In genomic region chr5:54663876-54664275, GRCh38 we compare ENCODE assay signal across 1 cellular context.
TF ChIP-seq lines count a peak whose summit lies in the region.

No MANE protein-coding gene starts in this region.

TF ChIP-seq in Ishikawa, 13 proteins besides CTCF, POLR2A, EP300 and RAD21 (continued from another document):
- no peak for TF ChIP-seq EGR1 (IDR thresholded peaks at IDR 0.05)
- TF ChIP-seq, protein P1, sequence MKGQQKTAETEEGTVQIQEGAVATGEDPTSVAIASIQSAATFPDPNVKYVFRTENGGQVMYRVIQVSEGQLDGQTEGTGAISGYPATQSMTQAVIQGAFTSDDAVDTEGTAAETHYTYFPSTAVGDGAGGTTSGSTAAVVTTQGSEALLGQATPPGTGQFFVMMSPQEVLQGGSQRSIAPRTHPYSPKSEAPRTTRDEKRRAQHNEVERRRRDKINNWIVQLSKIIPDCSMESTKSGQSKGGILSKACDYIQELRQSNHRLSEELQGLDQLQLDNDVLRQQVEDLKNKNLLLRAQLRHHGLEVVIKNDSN (IDR thresholded peaks at IDR 0.05), result no peak
- TF ChIP-seq ZBTB7A (IDR thresholded peaks at IDR 0.05; ENCODE audit: low read depth), result no peak
- TF ChIP-seq TAF1 (IDR thresholded peaks at IDR 0.05; ENCODE audit: low read depth), result no peak
- TF ChIP-seq, protein P2, sequence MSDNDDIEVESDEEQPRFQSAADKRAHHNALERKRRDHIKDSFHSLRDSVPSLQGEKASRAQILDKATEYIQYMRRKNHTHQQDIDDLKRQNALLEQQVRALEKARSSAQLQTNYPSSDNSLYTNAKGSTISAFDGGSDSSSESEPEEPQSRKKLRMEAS (IDR thresholded peaks at IDR 0.05), result no peak
- TF ChIP-seq YY1 (IDR thresholded peaks at IDR 0.05; ENCODE audit: low read depth), result no peak
